15 cellular contexts compared by ENCODE assay signal in genomic region chr21:26125433-26126167, GRCh38. TPM values are rescaled to one million over a fixed set of nuclear protein-coding genes. Genes with fewer than 3 reads are reported as not detected.
DNase-seq lines count a peak whose midpoint lies in the region; ATAC-seq and TF ChIP-seq lines count a peak whose summit lies in the region.
"Had no signal": no experiment of that assay in that cellular context is flagged by ENCODE, and none has a peak within 500 bp of the region (broad histone marks: within the 10 kb centered on the region; RNA-seq: fewer than 3 reads in every experiment).

No MANE protein-coding gene starts in this region.

- H4K20me1 ChIP-seq in H9 (ENCODE audit: control insufficient read depth, insufficient read depth, insufficient read length), result no peaks in the 10 kb centered on the region

- H2AK5ac ChIP-seq in H9 (ENCODE audit: insufficient read length, low read length), result no peak overlapping the region

- TF ChIP-seq CTCF in H9 (conservative IDR thresholded peaks at IDR 0.05) (no peak), WTC11 (IDR thresholded peaks at IDR 0.05) (no peak), fibroblast of villous mesenchyme (IDR thresholded peaks at IDR 0.05; ENCODE audit: insufficient read depth, low read depth, low read length) (no peak), progenitor cell of endocrine pancreas (IDR thresholded peaks at IDR 0.05; ENCODE audit: unreplicated experiment) (no peak)

- no peak overlapping the region for H2BK12ac ChIP-seq in H9 (ENCODE audit: insufficient read length, low read depth, low read length)

- no peak overlapping the region for H4K8ac ChIP-seq in H9 (replicated peaks; ENCODE audit: insufficient read length, low read depth, low read length)

- no peak overlapping the region for H3K14ac ChIP-seq in H9 (ENCODE audit: insufficient read depth, low read length)

- no peaks in the 10 kb centered on the region for H3K9me3 ChIP-seq in H9 (ENCODE audit: control insufficient read depth, low read depth, low read length)
- H3K9me3 ChIP-seq: adrenal gland, left lung, vagina had no signal

- no peak overlapping the region for H3K4me2 ChIP-seq in H9 (ENCODE audit: insufficient read depth, insufficient read length, low read length)

- no peaks in the 10 kb centered on the region for H3K23me2 ChIP-seq in H9 (ENCODE audit: insufficient read length, low read depth, low read length, poor library complexity, severe bottlenecking)

- no peak overlapping the region for H3K23ac ChIP-seq in H9 (ENCODE audit: insufficient read length, low read depth, low read length)

- H3K27ac ChIP-seq in H9 (ENCODE audit: insufficient read length, low read depth, low read length), result no peak overlapping the region
- H3K27ac ChIP-seq: vagina had no signal

- no peak overlapping the region for H3K18ac ChIP-seq in H9 (ENCODE audit: insufficient read length, low read depth, low read length)

- ATAC-seq in WTC11, result peak; percentile 14; the same call in 1 of the 2 replicates
- ATAC-seq in GM19455 (IDR thresholded peaks at IDR 0.05; ENCODE audit: unreplicated experiment), result no peak
- ATAC-seq in HG02852 (IDR thresholded peaks at IDR 0.05; ENCODE audit: unreplicated experiment), result no peak
- ATAC-seq: stimulated activated naive B cell treated with anti-CD40 and anti-IgM and Interleukin-4, amounts not matched to agents 10 μg/mL and 1 μg/mL and 100 μg/mL, for 72 hours had no signal

- H3K27me3 ChIP-seq in H9 (ENCODE audit: insufficient read depth, low read length), result no peaks in the 10 kb centered on the region
- H3K27me3 ChIP-seq: adrenal gland, left lung, vagina had no signal

- H3K4me3 Mint-ChIP-seq in H9 (no peak overlapping the region), WTC11 (peak overlapping the region; percentile 6; the same call in 1 of the 2 replicates), progenitor cell of endocrine pancreas (ENCODE audit: low read depth) (no peak overlapping the region)
- no peak overlapping the region for H3K4me3 Mint-ChIP-seq in T-helper 2 cell treated with Interferon-gamma antibody and Interleukin-4, amounts not matched to agents 5 μg/mL and 100 μg/mL, for 36 hours
- H3K4me3 Mint-ChIP-seq: stimulated activated naive B cell treated with anti-CD40 and anti-IgM and Interleukin-4, amounts not matched to agents 10 μg/mL and 1 μg/mL and 100 μg/mL, for 72 hours had no signal

- peaks cover 7% of the 10 kb centered on the region for H3K79me1 ChIP-seq in H9 (ENCODE audit: insufficient read depth, low read depth, low read length, poor library complexity, severe bottlenecking)

- H3K4me1 ChIP-seq in H9 (ENCODE audit: insufficient read depth, low read length), result peaks cover 27% of the 10 kb centered on the region

- H4K91ac ChIP-seq in H9 (ENCODE audit: insufficient read length, low read depth, low read length), result no peak overlapping the region

- peaks cover 0 to 2% (median 0%) of the 10 kb centered on the region in 3 experiments; a peak in 1 of 7 replicates for H3K36me3 Mint-ChIP-seq in H9 (ENCODE audit: insufficient read depth in 1 of 3, low read depth in 3 of 3)
- H3K36me3 Mint-ChIP-seq in WTC11, result no peaks in the 10 kb centered on the region
- peaks cover 7% of the 10 kb centered on the region for H3K36me3 Mint-ChIP-seq in progenitor cell of endocrine pancreas (ENCODE audit: insufficient read depth)
- no peaks in the 10 kb centered on the region for H3K36me3 Mint-ChIP-seq in T-helper 2 cell treated with Interferon-gamma antibody and Interleukin-4, amounts not matched to agents 5 μg/mL and 100 μg/mL, for 36 hours (ENCODE audit: low read depth)

- H3T11ph ChIP-seq in H9 (ENCODE audit: low read length), result no peak overlapping the region

- peak overlapping the region; percentile 73 to 83 (median 76) for H3K27ac Mint-ChIP-seq in H9
- peak overlapping the region; percentile 66 for H3K27ac Mint-ChIP-seq in WTC11
- H3K27ac Mint-ChIP-seq in progenitor cell of endocrine pancreas, result peak overlapping the region; percentile 21
- H3K27ac Mint-ChIP-seq in T-helper 2 cell treated with Interferon-gamma antibody and Interleukin-4, amounts not matched to agents 5 μg/mL and 100 μg/mL, for 36 hours, result no peak overlapping the region
- H3K27ac Mint-ChIP-seq: stimulated activated naive B cell treated with anti-CD40 and anti-IgM and Interleukin-4, amounts not matched to agents 10 μg/mL and 1 μg/mL and 100 μg/mL, for 72 hours had no signal

- no peak overlapping the region for H3K56ac ChIP-seq in H9 (ENCODE audit: insufficient read length, low read depth, low read length)

- POLR2A ChIA-PET in WTC11 (lab: Charles Lee), result interaction anchor here (0.6 kb wide), 2 partner anchors 21 to 1807 kb away, joined by 4 to 9 read pairs; no protein-coding TSS in a partner anchor

- H2BK20ac ChIP-seq in H9 (ENCODE audit: low read depth, low read length, poor library complexity, severe bottlenecking), result no peak overlapping the region

- no peak overlapping the region for H2BK15ac ChIP-seq in H9 (ENCODE audit: low read depth, low read length)

- no peak overlapping the region for H3K4me3 ChIP-seq in fibroblast of villous mesenchyme (ENCODE audit: low read depth, low read length)
- H3K4me3 ChIP-seq: adrenal gland, left lung, vagina had no signal

- no peak overlapping the region for H2BK120ac ChIP-seq in H9 (ENCODE audit: low read depth, low read length, poor library complexity, severe bottlenecking)

- no CpG with 5 or more reads among the region's 8 CpGs for WGBS in H9 (ENCODE audit: extremely low coverage, insufficient read length, low lambda C conversion rate)

- peaks cover 40% of the 10 kb centered on the region for H3K79me2 ChIP-seq in H9 (ENCODE audit: insufficient read depth, low read length)

- H3K9ac ChIP-seq in H9 (ENCODE audit: extremely low read depth, insufficient read length, low read length), result no peak overlapping the region

- no peak overlapping the region for H2BK5ac ChIP-seq in H9 (ENCODE audit: insufficient read length, low read length)

- CTCF ChIA-PET in WTC11 (lab: Charles Lee), result no interaction called here

- H3K4ac ChIP-seq in H9 (ENCODE audit: low read depth, low read length), result no peak overlapping the region

- H3K9me3 Mint-ChIP-seq in H9, result no peaks in the 10 kb centered on the region
- no peaks in the 10 kb centered on the region for H3K9me3 Mint-ChIP-seq in WTC11
- no peaks in the 10 kb centered on the region for H3K9me3 Mint-ChIP-seq in progenitor cell of endocrine pancreas (ENCODE audit: low read depth)
- H3K9me3 Mint-ChIP-seq in T-helper 2 cell treated with Interferon-gamma antibody and Interleukin-4, amounts not matched to agents 5 μg/mL and 100 μg/mL, for 36 hours, result no peaks in the 10 kb centered on the region
- H3K9me3 Mint-ChIP-seq: stimulated activated naive B cell treated with anti-CD40 and anti-IgM and Interleukin-4, amounts not matched to agents 10 μg/mL and 1 μg/mL and 100 μg/mL, for 72 hours had no signal

- H2AFZ ChIP-seq in H9 (ENCODE audit: low read length), result no peak overlapping the region

- H3K4me1 Mint-ChIP-seq in H9 (peaks cover 80 to 82% of the 10 kb centered on the region in 2 experiments), WTC11 (peaks cover 99% of the 10 kb centered on the region), progenitor cell of endocrine pancreas (ENCODE audit: low read depth) (peaks cover 55% of the 10 kb centered on the region)
- H3K4me1 Mint-ChIP-seq in T-helper 2 cell treated with Interferon-gamma antibody and Interleukin-4, amounts not matched to agents 5 μg/mL and 100 μg/mL, for 36 hours (ENCODE audit: low read depth), result peaks cover 7% of the 10 kb centered on the region

- no peak for DNase-seq in H9
- no peak for DNase-seq in WTC11 (ENCODE audit: low spot score)
- DNase-seq in fibroblast of villous mesenchyme (ENCODE audit: low read depth), result peak; percentile 39
- DNase-seq in progenitor cell of endocrine pancreas (ENCODE audit: low spot score, unreplicated experiment), result no peak
- no peak for DNase-seq in T-helper 2 cell treated with Interferon-gamma antibody and Interleukin-4, amounts not matched to agents 5 μg/mL and 100 μg/mL, for 36 hours (ENCODE audit: low spot score)
- DNase-seq in NCI-H2029 treated with DMSO at 0.1 percent for 48 hours (lab: John Stamatoyannopoulos, UW), result no peak
- DNase-seq: Calu3; Kasumi-1; left lung; NCI-H226; stimulated activated naive B cell treated with anti-CD40 and anti-IgM and Interleukin-4, amounts not matched to agents 10 μg/mL and 1 μg/mL and 100 μg/mL, for 72 hours had no signal

- H3K27me3 Mint-ChIP-seq in H9 (ENCODE audit: low read depth), result no peaks in the 10 kb centered on the region
- no peaks in the 10 kb centered on the region for H3K27me3 Mint-ChIP-seq in WTC11 (ENCODE audit: low read depth)
- no peaks in the 10 kb centered on the region for H3K27me3 Mint-ChIP-seq in progenitor cell of endocrine pancreas
- no peaks in the 10 kb centered on the region for H3K27me3 Mint-ChIP-seq in T-helper 2 cell treated with Interferon-gamma antibody and Interleukin-4, amounts not matched to agents 5 μg/mL and 100 μg/mL, for 36 hours (ENCODE audit: low read depth)
- H3K27me3 Mint-ChIP-seq: stimulated activated naive B cell treated with anti-CD40 and anti-IgM and Interleukin-4, amounts not matched to agents 10 μg/mL and 1 μg/mL and 100 μg/mL, for 72 hours had no signal

- H4K5ac ChIP-seq in H9 (ENCODE audit: insufficient read length, low read depth, low read length), result no peak overlapping the region

TF ChIP-seq in WTC11, 78 proteins besides CTCF, POLR2A, EP300 and RAD21 (continues in another document):
- TF ChIP-seq, protein P1, sequence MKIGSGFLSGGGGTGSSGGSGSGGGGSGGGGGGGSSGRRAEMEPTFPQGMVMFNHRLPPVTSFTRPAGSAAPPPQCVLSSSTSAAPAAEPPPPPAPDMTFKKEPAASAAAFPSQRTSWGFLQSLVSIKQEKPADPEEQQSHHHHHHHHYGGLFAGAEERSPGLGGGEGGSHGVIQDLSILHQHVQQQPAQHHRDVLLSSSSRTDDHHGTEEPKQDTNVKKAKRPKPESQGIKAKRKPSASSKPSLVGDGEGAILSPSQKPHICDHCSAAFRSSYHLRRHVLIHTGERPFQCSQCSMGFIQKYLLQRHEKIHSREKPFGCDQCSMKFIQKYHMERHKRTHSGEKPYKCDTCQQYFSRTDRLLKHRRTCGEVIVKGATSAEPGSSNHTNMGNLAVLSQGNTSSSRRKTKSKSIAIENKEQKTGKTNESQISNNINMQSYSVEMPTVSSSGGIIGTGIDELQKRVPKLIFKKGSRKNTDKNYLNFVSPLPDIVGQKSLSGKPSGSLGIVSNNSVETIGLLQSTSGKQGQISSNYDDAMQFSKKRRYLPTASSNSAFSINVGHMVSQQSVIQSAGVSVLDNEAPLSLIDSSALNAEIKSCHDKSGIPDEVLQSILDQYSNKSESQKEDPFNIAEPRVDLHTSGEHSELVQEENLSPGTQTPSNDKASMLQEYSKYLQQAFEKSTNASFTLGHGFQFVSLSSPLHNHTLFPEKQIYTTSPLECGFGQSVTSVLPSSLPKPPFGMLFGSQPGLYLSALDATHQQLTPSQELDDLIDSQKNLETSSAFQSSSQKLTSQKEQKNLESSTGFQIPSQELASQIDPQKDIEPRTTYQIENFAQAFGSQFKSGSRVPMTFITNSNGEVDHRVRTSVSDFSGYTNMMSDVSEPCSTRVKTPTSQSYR (CRISPR knock-in tag; IDR thresholded peaks at IDR 0.05), result no peak
- TF ChIP-seq CREM (CRISPR knock-in tag; IDR thresholded peaks at IDR 0.05), result no peak
- TF ChIP-seq KAT7 (CRISPR knock-in tag; IDR thresholded peaks at IDR 0.05; ENCODE audit: borderline replicate concordance), result no peak

RNA-seq across cellular contexts. Expression of gene APP, which starts 45.0 kb away (rescaled TPM):
- total RNA-seq in H9 (2021), result 380 and 386 TPM in 2 replicates
- total RNA-seq in WTC11 (2021), result 560 to 657 TPM (median 656 TPM) in 3 replicates
- total RNA-seq in fibroblast of villous mesenchyme, result 353 and 376 TPM in 2 replicates
- total RNA-seq in progenitor cell of endocrine pancreas, result 611 and 631 TPM in 2 replicates
